Comparison of ENCODE assay signal across 21 cellular contexts in the genomic region with DNA sequence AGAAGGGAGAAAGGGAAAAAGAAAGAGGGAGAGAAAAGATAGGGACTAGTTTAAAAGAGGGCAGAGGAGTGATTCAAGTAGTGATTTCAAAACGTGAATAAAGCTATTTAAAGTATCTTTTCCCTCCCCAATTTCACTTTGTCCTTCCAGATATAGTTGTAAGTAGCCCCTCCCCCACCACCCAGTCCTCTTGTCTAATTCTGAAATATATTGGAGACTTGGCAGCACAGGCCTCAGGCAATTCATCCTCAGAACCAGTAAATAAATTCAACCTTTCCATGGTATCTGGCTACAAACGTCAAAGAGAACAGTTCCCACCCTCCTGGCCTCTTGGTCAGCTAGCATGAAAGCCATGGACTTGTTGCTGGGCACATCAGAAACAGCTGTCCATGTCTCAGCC.
DNase-seq lines count a peak whose midpoint lies in the region; ATAC-seq, FAIRE-seq and TF ChIP-seq lines count a peak whose summit lies in the region.
"Had no signal": no experiment of that assay in that cellular context is flagged by ENCODE, and none has a peak within 500 bp of the region (broad histone marks: within the 10 kb centered on the region; RNA-seq: fewer than 3 reads in every experiment).

No MANE protein-coding gene starts in this region.

- ATAC-seq in GM21528 (IDR thresholded peaks at IDR 0.05; ENCODE audit: low FRiP score, unreplicated experiment): no peak
- ATAC-seq in psoas muscle: no peak

- TF ChIP-seq CTCF in astrocyte (IDR thresholded peaks at IDR 0.05; ENCODE audit: insufficient read depth, low read depth, low read length): no peak
- no peak for TF ChIP-seq CTCF in nephron progenitor cell (IDR thresholded peaks at IDR 0.05)
- no peak for TF ChIP-seq CTCF in uterus (IDR thresholded peaks at IDR 0.05)
- TF ChIP-seq CTCF in psoas muscle (IDR thresholded peaks at IDR 0.05): no peak

- peak overlapping the region; percentile 48 for H3K9ac ChIP-seq in astrocyte (ENCODE audit: low read length)

- no peaks in the 10 kb centered on the region for H3K9me3 ChIP-seq in astrocyte (ENCODE audit: insufficient read depth, low read depth, low read length)
- no peaks in the 10 kb centered on the region for H3K9me3 ChIP-seq in uterus
- no peaks in the 10 kb centered on the region for H3K9me3 ChIP-seq in psoas muscle
- H3K9me3 ChIP-seq: Caco-2 had no signal

- H3K79me2 ChIP-seq in astrocyte (ENCODE audit: insufficient read depth, low read length): peaks cover 6% of the 10 kb centered on the region

- H2AFZ ChIP-seq in astrocyte (ENCODE audit: low read depth, low read length): no peak overlapping the region

- no peaks in the 10 kb centered on the region for H4K20me1 ChIP-seq in astrocyte (ENCODE audit: insufficient read depth, low read length)

- intact Hi-C loops in activated naive CD4-positive, alpha-beta T cell treated with anti-CD3 and anti-CD28 coated beads for 36 hours (cut with micrococcal nuclease): no loop called here
- intact Hi-C loops in uterus (cut with DNase I; ENCODE audit: low total_unique reads) (no loop called here), psoas muscle (cut with DNase I) (no loop called here)

- H3K4me1 ChIP-seq in astrocyte (ENCODE audit: insufficient read depth, low read length): peaks cover 24% of the 10 kb centered on the region
- no peaks in the 10 kb centered on the region for H3K4me1 ChIP-seq in uterus
- H3K4me1 ChIP-seq in psoas muscle: no peaks in the 10 kb centered on the region
- H3K4me1 ChIP-seq: Caco-2 had no signal

- H3K27me3 Mint-ChIP-seq in activated naive CD4-positive, alpha-beta T cell treated with anti-CD3 and anti-CD28 coated beads for 36 hours (ENCODE audit: low read depth): no peaks in the 10 kb centered on the region
- H3K27me3 Mint-ChIP-seq in astrocyte (ENCODE audit: low read depth, unreplicated experiment) (no peaks in the 10 kb centered on the region), nephron progenitor cell (ENCODE audit: low read depth, poor library complexity) (peaks cover 4% of the 10 kb centered on the region)
- H3K27me3 Mint-ChIP-seq: CD4-positive, alpha-beta T cell had no signal

- peak overlapping the region; percentile 24 for H3K27ac Mint-ChIP-seq in activated naive CD4-positive, alpha-beta T cell treated with anti-CD3 and anti-CD28 coated beads for 36 hours
- H3K27ac Mint-ChIP-seq in astrocyte (ENCODE audit: unreplicated experiment) (peak overlapping the region; percentile 26), nephron progenitor cell (peak overlapping the region; percentile 88)
- H3K27ac Mint-ChIP-seq: B cell; CD4-positive, alpha-beta T cell had no signal

- H3K27me3 ChIP-seq in astrocyte (ENCODE audit: insufficient read depth, low read length) (no peaks in the 10 kb centered on the region), uterus (no peaks in the 10 kb centered on the region), psoas muscle (ENCODE audit: insufficient read depth in 3 of 3, low read length in 2 of 3) (no peaks in the 10 kb centered on the region)

- no peaks in the 10 kb centered on the region for H3K9me3 Mint-ChIP-seq in activated naive CD4-positive, alpha-beta T cell treated with anti-CD3 and anti-CD28 coated beads for 36 hours
- H3K9me3 Mint-ChIP-seq in astrocyte (ENCODE audit: unreplicated experiment) (no peaks in the 10 kb centered on the region), nephron progenitor cell (peaks cover 37% of the 10 kb centered on the region)
- H3K9me3 Mint-ChIP-seq: CD4-positive, alpha-beta T cell had no signal

- H3K4me3 ChIP-seq in astrocyte (ENCODE audit: insufficient read depth, low read depth, low read length): no peak overlapping the region
- no peak overlapping the region for H3K4me3 ChIP-seq in uterus
- no peak overlapping the region for H3K4me3 ChIP-seq in psoas muscle

- FAIRE-seq in astrocyte (lab: Jason Lieb, UNC): no peak

- peaks cover 43% of the 10 kb centered on the region for H3K4me1 Mint-ChIP-seq in activated naive CD4-positive, alpha-beta T cell treated with anti-CD3 and anti-CD28 coated beads for 36 hours (ENCODE audit: low read depth)
- H3K4me1 Mint-ChIP-seq in astrocyte (ENCODE audit: low read depth, unreplicated experiment) (peaks cover 19% of the 10 kb centered on the region), nephron progenitor cell (peaks cover 30% of the 10 kb centered on the region)
- H3K4me1 Mint-ChIP-seq: B cell had no signal

- 10 to 33% (median 20%) methylated on average over 2 of the region's 2 CpGs for WGBS in psoas muscle, 3 donors

- H3K36me3 ChIP-seq in astrocyte (ENCODE audit: insufficient read depth, low read length): no peaks in the 10 kb centered on the region
- no peaks in the 10 kb centered on the region for H3K36me3 ChIP-seq in uterus
- no peaks in the 10 kb centered on the region for H3K36me3 ChIP-seq in psoas muscle (ENCODE audit: insufficient read depth in 1 of 2, low read depth in 1 of 2)

- no peak for TF ChIP-seq POLR2A in uterus (IDR thresholded peaks at IDR 0.05)

- H3K4me2 ChIP-seq in astrocyte (ENCODE audit: low read length): peak overlapping the region; percentile 44

- CTCF ChIA-PET in activated naive CD4-positive, alpha-beta T cell treated with anti-CD3 and anti-CD28 coated beads for 36 hours (lab: Charles Lee): no interaction called here

- no peaks in the 10 kb centered on the region for H3K36me3 Mint-ChIP-seq in activated naive CD4-positive, alpha-beta T cell treated with anti-CD3 and anti-CD28 coated beads for 36 hours (ENCODE audit: low read depth)
- H3K36me3 Mint-ChIP-seq in astrocyte (ENCODE audit: low read depth, unreplicated experiment) (no peaks in the 10 kb centered on the region), nephron progenitor cell (ENCODE audit: low read depth) (peaks cover 18% of the 10 kb centered on the region)

- no peak for DNase-seq in activated naive CD4-positive, alpha-beta T cell treated with anti-CD3 and anti-CD28 coated beads for 36 hours
- DNase-seq in activated naive CD4-positive, alpha-beta T cell treated with anti-CD3 and anti-CD28 coated beads, Interleukin-2, amount 50 U/mL, for 16 hours: no peak
- no peak for DNase-seq in astrocyte (ENCODE audit: low read depth)
- no peak for DNase-seq in nephron progenitor cell
- peak in 1 of 2 donors; percentile 51 for DNase-seq in uterus
- DNase-seq in psoas muscle: no peak
- no peak for DNase-seq in midbrain (lab: John Stamatoyannopoulos, UW)
- DNase-seq: Caco-2; CD4-positive, alpha-beta T cell; DMS153; GDM1; GOT3; NCI-H1105 treated with DMSO at 0.1 percent for 48 hours; NCI-H1694 treated with DMSO at 0.1 percent for 48 hours; NCI-H510A; NCI-H748 treated with DMSO at 0.1 percent for 48 hours; NK-92 treated with Interleukin-12 subunit alpha and Interleukin-12 subunit beta, amount 100 ng/mL, for 24 hours; Right ventricle myocardium superior had no signal

- H3K4me3 Mint-ChIP-seq in activated naive CD4-positive, alpha-beta T cell treated with anti-CD3 and anti-CD28 coated beads for 36 hours: no peak overlapping the region
- H3K4me3 Mint-ChIP-seq in astrocyte (ENCODE audit: unreplicated experiment) (no peak overlapping the region), nephron progenitor cell (no peak overlapping the region)
- H3K4me3 Mint-ChIP-seq: B cell; CD4-positive, alpha-beta T cell had no signal

- H3K27ac ChIP-seq in astrocyte (ENCODE audit: low read depth, low read length): no peak overlapping the region
- H3K27ac ChIP-seq in uterus: peak overlapping the region; percentile 50 to 65
- no peak overlapping the region for H3K27ac ChIP-seq in psoas muscle
- H3K27ac ChIP-seq: 22Rv1 had no signal

Comparison
In these comparisons a context has a peak if more than half of its experiments do, and no peak if none do; other contexts are left out.
1. H3K27ac Mint-ChIP-seq: peak in every context shown above with its lines; median percentile 88 in nephron progenitor cell; 26 in astrocyte; 24 in activated naive CD4-positive, alpha-beta T cell treated with anti-CD3 and anti-CD28 coated beads for 36 hours.
2. H3K27ac ChIP-seq: peak in uterus (2 of 2); none in astrocyte (single experiment) and psoas muscle (single experiment).